In genomic region chr13:97786510-97786909, GRCh38 we compare ENCODE assay signal across 23 cellular contexts.
"Had no signal": no experiment of that assay in that cellular context is flagged by ENCODE, and none has a peak within 500 bp of the region (broad histone marks: within the 10 kb centered on the region; RNA-seq: fewer than 3 reads in every experiment).

No MANE protein-coding gene starts in this region.

- FAIRE-seq: TTC549 had no signal

- ATAC-seq: activated naive CD4-positive, alpha-beta T cell treated with anti-CD3 and anti-CD28 coated beads, Interleukin-2, amount 50 U/mL, for 72 hours; activated naive CD8-positive, alpha-beta T cell treated with anti-CD3 and anti-CD28 coated beads, Interleukin-2, amount 50 U/mL, for 24 hours; activated T-cell treated with anti-CD3 and anti-CD28 coated beads, Interleukin-2, amount 50 U/mL, for 4 hours; PC-3 had no signal

- H3K36me3 ChIP-seq: brain microvascular endothelial cell had no signal

- H3K27me3 ChIP-seq: brain microvascular endothelial cell had no signal

- DNase-seq: activated B cell treated with CpG ODN at 0.5 μM for 24 hours; activated CD4-positive, alpha-beta memory T cell treated with anti-CD3 and anti-CD28 coated beads for 36 hours; activated CD4-positive, alpha-beta T cell treated with anti-CD3 and anti-CD28 coated beads for 1 hour; activated CD4-positive, alpha-beta T cell treated with anti-CD3 and anti-CD28 coated beads, Interleukin-2, amount 10 ng/mL, durations not matched to agents 24 days and 14 days; activated CD8-positive, alpha-beta memory T cell treated with anti-CD3 and anti-CD28 coated beads for 24 hours; activated effector memory CD4-positive, alpha-beta T cell treated with anti-CD3 and anti-CD28 coated beads, Interleukin-2, amount 50 U/mL, for 16 hours; activated naive CD4-positive, alpha-beta T cell treated with Interleukin-2 at 50 U/mL for 16 hours; activated naive CD8-positive, alpha-beta T cell treated with anti-CD3 and anti-CD28 coated beads, Interleukin-2, amount 50 U/mL, for 24 hours; activated T-cell treated with anti-CD3 and anti-CD28 coated beads, Interleukin-2, amount 50 U/mL, for 4 hours; amygdala; brain microvascular endothelial cell; Karpas-422; NCI-H1048; NCI-H146; NCI-H187 treated with DMSO at 0.1 percent for 48 hours; NCI-H2081 treated with DMSO at 0.1 percent for 48 hours; NCI-H446; NCI-H524; PC-3; SHP77 treated with DMSO at 0.1 percent for 48 hours; T-helper 9 cell had no signal

- H3K27ac ChIP-seq: brain microvascular endothelial cell had no signal
